Comparison of ENCODE assay signal across 1 cellular context in the genomic region with DNA sequence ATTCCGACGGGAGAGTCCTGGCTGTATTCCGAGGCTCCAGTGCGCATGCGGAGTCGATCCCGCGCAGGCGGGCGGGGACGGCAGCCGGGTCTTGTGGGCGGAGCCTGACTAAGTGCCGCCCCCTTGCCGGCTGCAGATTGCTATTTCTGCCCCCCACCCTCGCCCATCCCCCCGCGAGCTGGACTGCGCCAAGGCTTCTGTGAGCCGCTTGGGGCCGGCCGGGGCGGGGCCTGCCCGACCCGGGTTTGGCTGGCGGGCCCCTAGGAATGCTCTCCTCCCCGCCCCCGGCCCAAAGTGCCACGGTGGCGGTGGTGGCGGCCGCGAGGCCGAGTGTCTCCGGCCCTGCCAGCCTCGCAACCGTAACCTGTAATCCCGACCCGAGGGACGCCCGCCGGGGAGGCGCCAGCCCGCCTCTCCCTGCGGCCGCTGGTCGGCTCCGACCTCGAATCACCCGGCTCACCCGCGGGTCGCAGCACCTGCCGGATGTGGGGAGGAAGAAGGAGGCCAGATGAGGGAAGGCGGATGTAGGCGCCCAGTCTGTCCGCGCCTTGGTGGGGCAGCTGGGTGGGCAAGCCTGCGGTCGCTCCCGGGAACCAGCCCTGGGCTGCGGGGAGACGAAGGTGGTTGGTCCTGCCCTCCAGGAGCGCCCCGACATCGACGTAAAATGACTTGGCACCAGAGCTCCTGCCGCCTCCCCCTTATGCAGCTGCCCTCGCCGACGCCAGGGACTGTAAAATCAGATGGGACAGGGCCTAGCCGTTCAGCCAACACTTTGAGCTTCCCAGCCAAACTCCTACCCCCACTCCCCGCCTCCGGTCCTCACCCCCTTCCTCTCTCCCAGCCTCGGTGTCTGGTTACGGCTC.
A peak's percentile ranks its signal among the peaks of the same experiment; 100 is the strongest.
TF ChIP-seq lines count a peak whose summit lies in the region.

No MANE protein-coding gene starts in this region.

TF ChIP-seq in GM12878, 131 proteins besides CTCF, POLR2A, EP300 and RAD21 (continued from another document):
- TF ChIP-seq, protein P1, sequence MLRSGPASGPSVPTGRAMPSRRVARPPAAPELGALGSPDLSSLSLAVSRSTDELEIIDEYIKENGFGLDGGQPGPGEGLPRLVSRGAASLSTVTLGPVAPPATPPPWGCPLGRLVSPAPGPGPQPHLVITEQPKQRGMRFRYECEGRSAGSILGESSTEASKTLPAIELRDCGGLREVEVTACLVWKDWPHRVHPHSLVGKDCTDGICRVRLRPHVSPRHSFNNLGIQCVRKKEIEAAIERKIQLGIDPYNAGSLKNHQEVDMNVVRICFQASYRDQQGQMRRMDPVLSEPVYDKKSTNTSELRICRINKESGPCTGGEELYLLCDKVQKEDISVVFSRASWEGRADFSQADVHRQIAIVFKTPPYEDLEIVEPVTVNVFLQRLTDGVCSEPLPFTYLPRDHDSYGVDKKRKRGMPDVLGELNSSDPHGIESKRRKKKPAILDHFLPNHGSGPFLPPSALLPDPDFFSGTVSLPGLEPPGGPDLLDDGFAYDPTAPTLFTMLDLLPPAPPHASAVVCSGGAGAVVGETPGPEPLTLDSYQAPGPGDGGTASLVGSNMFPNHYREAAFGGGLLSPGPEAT (IDR thresholded peaks at IDR 0.05; ENCODE audit: low read depth), result peak; percentile 38; the same call in 1 of the 2 replicates
- TF ChIP-seq, protein P2, sequence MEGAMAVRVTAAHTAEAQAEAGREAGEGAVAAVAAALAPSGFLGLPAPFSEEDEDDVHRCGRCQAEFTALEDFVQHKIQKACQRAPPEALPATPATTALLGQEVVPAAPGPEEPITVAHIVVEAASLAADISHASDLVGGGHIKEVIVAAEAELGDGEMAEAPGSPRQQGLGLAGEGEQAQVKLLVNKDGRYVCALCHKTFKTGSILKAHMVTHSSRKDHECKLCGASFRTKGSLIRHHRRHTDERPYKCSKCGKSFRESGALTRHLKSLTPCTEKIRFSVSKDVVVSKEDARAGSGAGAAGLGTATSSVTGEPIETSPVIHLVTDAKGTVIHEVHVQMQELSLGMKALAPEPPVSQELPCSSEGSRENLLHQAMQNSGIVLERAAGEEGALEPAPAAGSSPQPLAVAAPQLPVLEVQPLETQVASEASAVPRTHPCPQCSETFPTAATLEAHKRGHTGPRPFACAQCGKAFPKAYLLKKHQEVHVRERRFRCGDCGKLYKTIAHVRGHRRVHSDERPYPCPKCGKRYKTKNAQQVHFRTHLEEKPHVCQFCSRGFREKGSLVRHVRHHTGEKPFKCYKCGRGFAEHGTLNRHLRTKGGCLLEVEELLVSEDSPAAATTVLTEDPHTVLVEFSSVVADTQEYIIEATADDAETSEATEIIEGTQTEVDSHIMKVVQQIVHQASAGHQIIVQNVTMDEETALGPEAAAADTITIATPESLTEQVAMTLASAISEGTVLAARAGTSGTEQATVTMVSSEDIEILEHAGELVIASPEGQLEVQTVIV (IDR thresholded peaks at IDR 0.05; ENCODE audit: borderline replicate concordance, partially characterized antibody), result peak; percentile 26
- no peak for TF ChIP-seq JUND (IDR thresholded peaks at IDR 0.05; ENCODE audit: low read depth, low read length)
- peak; percentile 88 for TF ChIP-seq DPF2 (IDR thresholded peaks at IDR 0.05)
- TF ChIP-seq KLF5 (IDR thresholded peaks at IDR 0.05; ENCODE audit: partially characterized antibody), result peak; percentile 29
- TF ChIP-seq, protein P3, sequence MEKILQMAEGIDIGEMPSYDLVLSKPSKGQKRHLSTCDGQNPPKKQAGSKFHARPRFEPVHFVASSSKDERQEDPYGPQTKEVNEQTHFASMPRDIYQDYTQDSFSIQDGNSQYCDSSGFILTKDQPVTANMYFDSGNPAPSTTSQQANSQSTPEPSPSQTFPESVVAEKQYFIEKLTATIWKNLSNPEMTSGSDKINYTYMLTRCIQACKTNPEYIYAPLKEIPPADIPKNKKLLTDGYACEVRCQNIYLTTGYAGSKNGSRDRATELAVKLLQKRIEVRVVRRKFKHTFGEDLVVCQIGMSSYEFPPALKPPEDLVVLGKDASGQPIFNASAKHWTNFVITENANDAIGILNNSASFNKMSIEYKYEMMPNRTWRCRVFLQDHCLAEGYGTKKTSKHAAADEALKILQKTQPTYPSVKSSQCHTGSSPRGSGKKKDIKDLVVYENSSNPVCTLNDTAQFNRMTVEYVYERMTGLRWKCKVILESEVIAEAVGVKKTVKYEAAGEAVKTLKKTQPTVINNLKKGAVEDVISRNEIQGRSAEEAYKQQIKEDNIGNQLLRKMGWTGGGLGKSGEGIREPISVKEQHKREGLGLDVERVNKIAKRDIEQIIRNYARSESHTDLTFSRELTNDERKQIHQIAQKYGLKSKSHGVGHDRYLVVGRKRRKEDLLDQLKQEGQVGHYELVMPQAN (conservative IDR thresholded peaks at IDR 0.05), result peak; percentile 69
- TF ChIP-seq TBL1XR1 (IDR thresholded peaks at IDR 0.05; ENCODE audit: low read depth, low read length), result 0 out of 2 replicates have a peak, but pooled peaks have one; percentile 2
- TF ChIP-seq SPI1 (IDR thresholded peaks at IDR 0.05; ENCODE audit: borderline replicate concordance, insufficient read depth, low read depth, low read length), result 0 out of 2 replicates have a peak, but pooled peaks have one; percentile 10
- TF ChIP-seq TCF12 (IDR thresholded peaks at IDR 0.05; ENCODE audit: low read depth, low read length), result peak; percentile 96
- TF ChIP-seq NRF1 (conservative IDR thresholded peaks at IDR 0.05; ENCODE audit: low read depth, low read length), result peak; percentile 71
- TF ChIP-seq FOS (IDR thresholded peaks at IDR 0.05; ENCODE audit: borderline replicate concordance, extremely low read depth, insufficient read length), result no peak
- peak; percentile 97 for TF ChIP-seq GATAD2B (conservative IDR thresholded peaks at IDR 0.05; ENCODE audit: low read depth)
- peak; percentile 36 to 75; a peak in 3 of 4 replicates for TF ChIP-seq BHLHE40 (IDR thresholded peaks at IDR 0.05; ENCODE audit: borderline replicate concordance in 1 of 2, low read depth in 2 of 2, low read length in 1 of 2)
- TF ChIP-seq ZNF217 (IDR thresholded peaks at IDR 0.05), result 0 out of 2 replicates have a peak, but pooled peaks have one; percentile 43
- peak; percentile 90 to 95 for TF ChIP-seq SRF (IDR thresholded peaks at IDR 0.05; ENCODE audit: low read depth in 2 of 2, low read length in 2 of 2)
- TF ChIP-seq, protein P4, sequence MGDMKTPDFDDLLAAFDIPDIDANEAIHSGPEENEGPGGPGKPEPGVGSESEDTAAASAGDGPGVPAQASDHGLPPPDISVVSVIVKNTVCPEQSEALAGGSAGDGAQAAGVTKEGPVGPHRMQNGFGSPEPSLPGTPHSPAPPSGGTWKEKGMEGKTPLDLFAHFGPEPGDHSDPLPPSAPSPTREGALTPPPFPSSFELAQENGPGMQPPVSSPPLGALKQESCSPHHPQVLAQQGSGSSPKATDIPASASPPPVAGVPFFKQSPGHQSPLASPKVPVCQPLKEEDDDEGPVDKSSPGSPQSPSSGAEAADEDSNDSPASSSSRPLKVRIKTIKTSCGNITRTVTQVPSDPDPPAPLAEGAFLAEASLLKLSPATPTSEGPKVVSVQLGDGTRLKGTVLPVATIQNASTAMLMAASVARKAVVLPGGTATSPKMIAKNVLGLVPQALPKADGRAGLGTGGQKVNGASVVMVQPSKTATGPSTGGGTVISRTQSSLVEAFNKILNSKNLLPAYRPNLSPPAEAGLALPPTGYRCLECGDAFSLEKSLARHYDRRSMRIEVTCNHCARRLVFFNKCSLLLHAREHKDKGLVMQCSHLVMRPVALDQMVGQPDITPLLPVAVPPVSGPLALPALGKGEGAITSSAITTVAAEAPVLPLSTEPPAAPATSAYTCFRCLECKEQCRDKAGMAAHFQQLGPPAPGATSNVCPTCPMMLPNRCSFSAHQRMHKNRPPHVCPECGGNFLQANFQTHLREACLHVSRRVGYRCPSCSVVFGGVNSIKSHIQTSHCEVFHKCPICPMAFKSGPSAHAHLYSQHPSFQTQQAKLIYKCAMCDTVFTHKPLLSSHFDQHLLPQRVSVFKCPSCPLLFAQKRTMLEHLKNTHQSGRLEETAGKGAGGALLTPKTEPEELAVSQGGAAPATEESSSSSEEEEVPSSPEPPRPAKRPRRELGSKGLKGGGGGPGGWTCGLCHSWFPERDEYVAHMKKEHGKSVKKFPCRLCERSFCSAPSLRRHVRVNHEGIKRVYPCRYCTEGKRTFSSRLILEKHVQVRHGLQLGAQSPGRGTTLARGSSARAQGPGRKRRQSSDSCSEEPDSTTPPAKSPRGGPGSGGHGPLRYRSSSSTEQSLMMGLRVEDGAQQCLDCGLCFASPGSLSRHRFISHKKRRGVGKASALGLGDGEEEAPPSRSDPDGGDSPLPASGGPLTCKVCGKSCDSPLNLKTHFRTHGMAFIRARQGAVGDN (IDR thresholded peaks at IDR 0.05), result peak; percentile 87
- peak; percentile 94 for TF ChIP-seq NR2F1 (conservative IDR thresholded peaks at IDR 0.05)
- no peak for TF ChIP-seq KDM1A (IDR thresholded peaks at IDR 0.05; ENCODE audit: borderline replicate concordance)
- TF ChIP-seq LARP7 (IDR thresholded peaks at IDR 0.05), result peak; percentile 77; the same call in 1 of the 2 replicates
- TF ChIP-seq, protein P5, sequence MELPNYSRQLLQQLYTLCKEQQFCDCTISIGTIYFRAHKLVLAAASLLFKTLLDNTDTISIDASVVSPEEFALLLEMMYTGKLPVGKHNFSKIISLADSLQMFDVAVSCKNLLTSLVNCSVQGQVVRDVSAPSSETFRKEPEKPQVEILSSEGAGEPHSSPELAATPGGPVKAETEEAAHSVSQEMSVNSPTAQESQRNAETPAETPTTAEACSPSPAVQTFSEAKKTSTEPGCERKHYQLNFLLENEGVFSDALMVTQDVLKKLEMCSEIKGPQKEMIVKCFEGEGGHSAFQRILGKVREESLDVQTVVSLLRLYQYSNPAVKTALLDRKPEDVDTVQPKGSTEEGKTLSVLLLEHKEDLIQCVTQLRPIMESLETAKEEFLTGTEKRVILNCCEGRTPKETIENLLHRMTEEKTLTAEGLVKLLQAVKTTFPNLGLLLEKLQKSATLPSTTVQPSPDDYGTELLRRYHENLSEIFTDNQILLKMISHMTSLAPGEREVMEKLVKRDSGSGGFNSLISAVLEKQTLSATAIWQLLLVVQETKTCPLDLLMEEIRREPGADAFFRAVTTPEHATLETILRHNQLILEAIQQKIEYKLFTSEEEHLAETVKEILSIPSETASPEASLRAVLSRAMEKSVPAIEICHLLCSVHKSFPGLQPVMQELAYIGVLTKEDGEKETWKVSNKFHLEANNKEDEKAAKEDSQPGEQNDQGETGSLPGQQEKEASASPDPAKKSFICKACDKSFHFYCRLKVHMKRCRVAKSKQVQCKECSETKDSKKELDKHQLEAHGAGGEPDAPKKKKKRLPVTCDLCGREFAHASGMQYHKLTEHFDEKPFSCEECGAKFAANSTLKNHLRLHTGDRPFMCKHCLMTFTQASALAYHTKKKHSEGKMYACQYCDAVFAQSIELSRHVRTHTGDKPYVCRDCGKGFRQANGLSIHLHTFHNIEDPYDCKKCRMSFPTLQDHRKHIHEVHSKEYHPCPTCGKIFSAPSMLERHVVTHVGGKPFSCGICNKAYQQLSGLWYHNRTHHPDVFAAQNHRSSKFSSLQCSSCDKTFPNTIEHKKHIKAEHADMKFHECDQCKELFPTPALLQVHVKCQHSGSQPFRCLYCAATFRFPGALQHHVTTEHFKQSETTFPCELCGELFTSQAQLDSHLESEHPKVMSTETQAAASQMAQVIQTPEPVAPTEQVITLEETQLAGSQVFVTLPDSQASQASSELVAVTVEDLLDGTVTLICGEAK (IDR thresholded peaks at IDR 0.05; ENCODE audit: borderline replicate concordance), result 0 out of 2 replicates have a peak, but pooled peaks have one; percentile 29
- peak in 1 of 2 experiments; percentile 63; a peak in 2 of 4 replicates for TF ChIP-seq ETV6 (conservative IDR thresholded peaks at IDR 0.05 in 1 of 2, IDR thresholded peaks at IDR 0.05 in 1 of 2; ENCODE audit: borderline replicate concordance in 1 of 2, low read depth in 1 of 2)
- peak in 1 of 2 experiments; percentile 41; a peak in 1 of 3 replicates for TF ChIP-seq EGR1 (IDR thresholded peaks at IDR 0.05; ENCODE audit: borderline replicate concordance in 1 of 2, low read depth in 2 of 2, low read length in 2 of 2)
- no peak for TF ChIP-seq TARDBP (IDR thresholded peaks at IDR 0.05; ENCODE audit: borderline replicate concordance)
- peak; percentile 32; the same call in 1 of the 2 replicates for TF ChIP-seq MXI1 (IDR thresholded peaks at IDR 0.05; ENCODE audit: low read depth, low read length)
- TF ChIP-seq, protein P6, sequence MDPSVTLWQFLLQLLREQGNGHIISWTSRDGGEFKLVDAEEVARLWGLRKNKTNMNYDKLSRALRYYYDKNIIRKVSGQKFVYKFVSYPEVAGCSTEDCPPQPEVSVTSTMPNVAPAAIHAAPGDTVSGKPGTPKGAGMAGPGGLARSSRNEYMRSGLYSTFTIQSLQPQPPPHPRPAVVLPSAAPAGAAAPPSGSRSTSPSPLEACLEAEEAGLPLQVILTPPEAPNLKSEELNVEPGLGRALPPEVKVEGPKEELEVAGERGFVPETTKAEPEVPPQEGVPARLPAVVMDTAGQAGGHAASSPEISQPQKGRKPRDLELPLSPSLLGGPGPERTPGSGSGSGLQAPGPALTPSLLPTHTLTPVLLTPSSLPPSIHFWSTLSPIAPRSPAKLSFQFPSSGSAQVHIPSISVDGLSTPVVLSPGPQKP (IDR thresholded peaks at IDR 0.05; ENCODE audit: low read depth, low read length), result peak; percentile 15; the same call in 1 of the 2 replicates
- TF ChIP-seq MEF2B (IDR thresholded peaks at IDR 0.05; ENCODE audit: partially characterized antibody, poor library complexity, severe bottlenecking), result peak; percentile 44
- TF ChIP-seq PAX5 (IDR thresholded peaks at IDR 0.05; ENCODE audit: borderline replicate concordance, low read depth, low read length), result no peak; the same call in 1 of the 2 replicates
- no peak for TF ChIP-seq JUNB (IDR thresholded peaks at IDR 0.05)
- TF ChIP-seq IKZF1 (conservative IDR thresholded peaks at IDR 0.05), result peak; percentile 91
- no peak for TF ChIP-seq ZZZ3 (IDR thresholded peaks at IDR 0.05; ENCODE audit: control insufficient read depth, insufficient read length, low read depth)
- TF ChIP-seq CREB1 (IDR thresholded peaks at IDR 0.05; ENCODE audit: low read depth), result peak; percentile 29; the same call in 1 of the 2 replicates
- TF ChIP-seq HDGF (IDR thresholded peaks at IDR 0.05), result peak; percentile 51; the same call in 1 of the 2 replicates
- TF ChIP-seq EED (IDR thresholded peaks at IDR 0.05; ENCODE audit: low read depth), result peak; percentile 73
- TF ChIP-seq IKZF2 (IDR thresholded peaks at IDR 0.05), result peak; percentile 46 to 69; a peak in 3 of 4 replicates
- no peak for TF ChIP-seq CHD1 (IDR thresholded peaks at IDR 0.05; ENCODE audit: low read depth, low read length)
- no peak for TF ChIP-seq BACH1 (IDR thresholded peaks at IDR 0.05; ENCODE audit: borderline replicate concordance)
- TF ChIP-seq TAF1 (IDR thresholded peaks at IDR 0.05; ENCODE audit: borderline replicate concordance, low read depth, low read length), result 0 out of 2 replicates have a peak, but pooled peaks have one; percentile 20
- TF ChIP-seq CBX5 (IDR thresholded peaks at IDR 0.05; ENCODE audit: low read depth), result no peak
TF ChIP-seq in GM12878: peak in this region for 32.
